18 cellular contexts compared by ENCODE assay signal in the genomic region with DNA sequence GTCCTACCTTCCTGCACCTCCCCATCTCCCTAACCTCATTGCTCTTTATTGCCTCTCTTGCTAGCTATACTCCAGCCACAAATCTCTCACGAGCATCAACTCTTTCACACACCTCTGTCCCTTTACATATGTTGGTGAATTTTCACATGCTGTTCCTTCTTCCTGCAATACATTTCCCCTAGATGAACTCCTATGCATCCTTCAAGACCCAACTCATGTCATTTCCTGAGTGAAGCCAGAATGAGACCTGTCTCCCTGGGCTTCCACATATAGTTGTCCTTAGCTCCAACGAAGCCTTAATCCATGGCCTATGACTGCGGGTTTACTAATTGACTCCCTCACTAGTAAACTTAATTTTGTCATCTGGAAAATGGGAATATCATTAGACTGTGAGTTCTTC.
DNase-seq lines count a peak whose midpoint lies in the region; ATAC-seq, FAIRE-seq and TF ChIP-seq lines count a peak whose summit lies in the region.
"Had no signal": no experiment of that assay in that cellular context is flagged by ENCODE, and none has a peak within 500 bp of the region (broad histone marks: within the 10 kb centered on the region; RNA-seq: fewer than 3 reads in every experiment).

No MANE protein-coding gene starts in this region.

- POLR2A ChIA-PET in HEK293 (lab: Yijun Ruan, JAX) = no interaction called here

- CTCF ChIA-PET in HEK293 (lab: Yijun Ruan, JAX) = interaction anchor here (0.6 to 0.7 kb wide), 2 partner anchors 139 to 1658 kb away, joined by 3 to 5 read pairs; no protein-coding TSS in a partner anchor

- H3K27me3 ChIP-seq in astrocyte (ENCODE audit: insufficient read depth, low read length) (no peaks in the 10 kb centered on the region), hepatocyte (no peaks in the 10 kb centered on the region), esophagus squamous epithelium (peaks cover 0 to 7% (median 0%) of the 10 kb centered on the region in 4 donors)

- H3K36me3 Mint-ChIP-seq in astrocyte (ENCODE audit: low read depth, unreplicated experiment) (no peaks in the 10 kb centered on the region), nephron progenitor cell (ENCODE audit: low read depth) (no peaks in the 10 kb centered on the region)
- H3K36me3 Mint-ChIP-seq: CD8-positive, alpha-beta T cell had no signal

- no peak overlapping the region for H3K4me2 ChIP-seq in astrocyte (ENCODE audit: low read length)
- no peak overlapping the region for H3K4me2 ChIP-seq in hepatocyte

- no peak for TF ChIP-seq POLR2A in esophagus squamous epithelium (IDR thresholded peaks at IDR 0.05)

- intact Hi-C loops in esophagus squamous epithelium (cut with DNase I) = no loop called here

- no peaks in the 10 kb centered on the region for H3K9me3 ChIP-seq in HEK293 (ENCODE audit: control insufficient read depth, insufficient read depth, low read depth, low read length)
- H3K9me3 ChIP-seq in astrocyte (ENCODE audit: insufficient read depth, low read depth, low read length) = no peaks in the 10 kb centered on the region
- H3K9me3 ChIP-seq in hepatocyte (ENCODE audit: low read depth) = no peaks in the 10 kb centered on the region
- no peaks in the 10 kb centered on the region for H3K9me3 ChIP-seq in esophagus squamous epithelium
- H3K9me3 ChIP-seq: BLaER1 treated with 17β-estradiol and CSF1 and Interleukin-3, amounts not matched to agents 10 nM and 100 nM had no signal

- H3K27me3 Mint-ChIP-seq in astrocyte (ENCODE audit: low read depth, unreplicated experiment) = peaks cover 11% of the 10 kb centered on the region
- peaks cover 5% of the 10 kb centered on the region for H3K27me3 Mint-ChIP-seq in nephron progenitor cell (ENCODE audit: low read depth, poor library complexity)

- H3K27ac ChIP-seq in HEK293 (ENCODE audit: extremely low read depth, low read depth, low read length) (no peak overlapping the region), astrocyte (ENCODE audit: low read depth, low read length) (no peak overlapping the region), hepatocyte (peak overlapping the region; percentile 75), esophagus squamous epithelium (no peak overlapping the region)
- H3K27ac ChIP-seq: BLaER1 treated with 17β-estradiol and CSF1 and Interleukin-3, amounts not matched to agents 10 nM and 100 nM had no signal

- no peak for DNase-seq in astrocyte (ENCODE audit: low read depth)
- no peak for DNase-seq in hepatocyte (ENCODE audit: low spot score)
- no peak for DNase-seq in nephron progenitor cell
- DNase-seq in ureter (ENCODE audit: low spot score) = no peak
- DNase-seq in esophagus squamous epithelium (lab: John Stamatoyannopoulos, UW) = no peak
- DNase-seq: Calu3; CD8-positive, alpha-beta T cell; DMS79 treated with DMSO at 0.1 percent for 48 hours; GF-D8; H9 had no signal

- H3K27ac Mint-ChIP-seq in astrocyte (ENCODE audit: unreplicated experiment) = no peak overlapping the region
- peak overlapping the region; percentile 94 for H3K27ac Mint-ChIP-seq in nephron progenitor cell
- H3K27ac Mint-ChIP-seq: B cell; CD8-positive, alpha-beta T cell; IgD-negative memory B cell had no signal

- H2AFZ ChIP-seq in astrocyte (ENCODE audit: low read depth, low read length) (no peak overlapping the region), hepatocyte (no peak overlapping the region)

- H4K20me1 ChIP-seq in astrocyte (ENCODE audit: insufficient read depth, low read length) (no peaks in the 10 kb centered on the region), hepatocyte (ENCODE audit: insufficient read depth, poor library complexity, severe bottlenecking) (no peaks in the 10 kb centered on the region)

- H3K9me2 ChIP-seq in hepatocyte (replicated peaks; ENCODE audit: insufficient read depth) = no peaks in the 10 kb centered on the region

- FAIRE-seq in astrocyte (lab: Jason Lieb, UNC) = peak; percentile 32
- FAIRE-seq: H1, HepG2 had no signal

- H3K9me3 Mint-ChIP-seq in astrocyte (ENCODE audit: unreplicated experiment) (no peaks in the 10 kb centered on the region), nephron progenitor cell (no peaks in the 10 kb centered on the region)
- H3K9me3 Mint-ChIP-seq: CD8-positive, alpha-beta T cell; H9 had no signal

- no peaks in the 10 kb centered on the region for H3K79me2 ChIP-seq in astrocyte (ENCODE audit: insufficient read depth, low read length)
- H3K79me2 ChIP-seq in hepatocyte = no peaks in the 10 kb centered on the region

- H3K4me1 Mint-ChIP-seq in astrocyte (ENCODE audit: low read depth, unreplicated experiment) = peaks cover 17% of the 10 kb centered on the region
- peaks cover 56% of the 10 kb centered on the region for H3K4me1 Mint-ChIP-seq in nephron progenitor cell

- H3K4me1 ChIP-seq in HEK293 (ENCODE audit: control insufficient read depth, insufficient read depth, low read length) = peaks cover 16% of the 10 kb centered on the region
- H3K4me1 ChIP-seq in astrocyte (ENCODE audit: insufficient read depth, low read length) = no peaks in the 10 kb centered on the region
- H3K4me1 ChIP-seq in hepatocyte (ENCODE audit: insufficient read depth) = peaks cover 19% of the 10 kb centered on the region
- no peaks in the 10 kb centered on the region for H3K4me1 ChIP-seq in esophagus squamous epithelium

- no peak overlapping the region for H3K4me3 ChIP-seq in HEK293 (ENCODE audit: low read depth, low read length)
- H3K4me3 ChIP-seq in astrocyte (ENCODE audit: insufficient read depth, low read depth, low read length) = no peak overlapping the region
- no peak overlapping the region for H3K4me3 ChIP-seq in hepatocyte
- no peak overlapping the region for H3K4me3 ChIP-seq in esophagus squamous epithelium
- H3K4me3 ChIP-seq: BLaER1 treated with 17β-estradiol and CSF1 and Interleukin-3, amounts not matched to agents 10 nM and 100 nM had no signal

- TF ChIP-seq CTCF in HEK293 (tag by site-specific recombination; IDR thresholded peaks at IDR 0.05) (no peak), astrocyte (IDR thresholded peaks at IDR 0.05; ENCODE audit: insufficient read depth, low read depth, low read length) (no peak), hepatocyte (IDR thresholded peaks at IDR 0.05; ENCODE audit: poor library complexity) (no peak), nephron progenitor cell (IDR thresholded peaks at IDR 0.05) (no peak), esophagus squamous epithelium (IDR thresholded peaks at IDR 0.05) (no peak)

- H3K9ac ChIP-seq in astrocyte (ENCODE audit: low read length) = no peak overlapping the region
- H3K9ac ChIP-seq: BLaER1 treated with 17β-estradiol and CSF1 and Interleukin-3, amounts not matched to agents 10 nM and 100 nM had no signal

- H3K36me3 ChIP-seq in HEK293 (ENCODE audit: control insufficient read depth in 2 of 2, insufficient read depth in 1 of 2, low read length in 2 of 2) = no peaks in the 10 kb centered on the region
- no peaks in the 10 kb centered on the region for H3K36me3 ChIP-seq in astrocyte (ENCODE audit: insufficient read depth, low read length)
- H3K36me3 ChIP-seq in hepatocyte (replicated peaks; ENCODE audit: insufficient read depth, low read depth) = no peaks in the 10 kb centered on the region
- H3K36me3 ChIP-seq in esophagus squamous epithelium = no peaks in the 10 kb centered on the region
- H3K36me3 ChIP-seq: BLaER1 treated with 17β-estradiol and CSF1 and Interleukin-3, amounts not matched to agents 10 nM and 100 nM had no signal

- H3K4me3 Mint-ChIP-seq in astrocyte (ENCODE audit: unreplicated experiment) (no peak overlapping the region), nephron progenitor cell (no peak overlapping the region)
- H3K4me3 Mint-ChIP-seq: B cell; CD8-positive, alpha-beta T cell; H9; IgD-negative memory B cell had no signal

- 80% methylated on average over 3 of the region's 3 CpGs for WGBS in hepatocyte (ENCODE audit: low lambda C conversion rate, missing lambda C conversion rate)
- WGBS in esophagus squamous epithelium, 2 donors = 88% methylated on average over 3 of the region's 3 CpGs

- no peak for ATAC-seq in GM19455 (IDR thresholded peaks at IDR 0.05; ENCODE audit: unreplicated experiment)
- no peak for ATAC-seq in HG03571 (IDR thresholded peaks at IDR 0.05; ENCODE audit: unreplicated experiment)
- ATAC-seq: CD8-positive, alpha-beta T cell had no signal

TF ChIP-seq in HEK293, 187 proteins besides CTCF, POLR2A, EP300 and RAD21:
- TF ChIP-seq KLF8 (tag by site-specific recombination; IDR thresholded peaks at IDR 0.05) (no peak), ZFP3 (tag by site-specific recombination; IDR thresholded peaks at IDR 0.05; ENCODE audit: low read depth) (peak; percentile 88), ZNF571 (tag by site-specific recombination; IDR thresholded peaks at IDR 0.05) (no peak), ZNF211 (tag by site-specific recombination; IDR thresholded peaks at IDR 0.05; ENCODE audit: low read depth) (no peak)
